Comparison of ENCODE assay signal across 8 cellular contexts in genomic region chr3:130111865-130112650, GRCh38. TPM values are rescaled to one million over a fixed set of nuclear protein-coding genes. Genes with fewer than 3 reads are reported as not detected.
A peak's percentile ranks its signal among the peaks of the same experiment; 100 is the strongest.
DNase-seq lines count a peak whose midpoint lies in the region; ATAC-seq and TF ChIP-seq lines count a peak whose summit lies in the region.
"Not testable (repeated sequence)": the region's sequence is repeated elsewhere in the genome, so short reads cannot be mapped to it uniquely, and the experiment has no call there.

No MANE protein-coding gene starts in this region.

- TF ChIP-seq CTCF in GM12875 (IDR thresholded peaks at IDR 0.05; ENCODE audit: borderline replicate concordance, insufficient read depth, low read depth, low read length); heart left ventricle (IDR thresholded peaks at IDR 0.05); thoracic aorta (IDR thresholded peaks at IDR 0.05): not testable (repeated sequence)

- peaks cover 13% of the 10 kb centered on the region for H3K4me1 Mint-ChIP-seq in T-helper 2 cell treated with Interferon-gamma antibody and Interleukin-4, amounts not matched to agents 5 μg/mL and 100 μg/mL, for 36 hours (ENCODE audit: low read depth)

- H3K27me3 ChIP-seq in heart left ventricle; trophoblast cell (ENCODE audit: insufficient read depth, low read length); thoracic aorta (replicated peaks; ENCODE audit: insufficient read depth): not testable (repeated sequence)

- peak overlapping the region; percentile 72 for H3K4me2 ChIP-seq in trophoblast cell (ENCODE audit: low read length)

- H3K4ac ChIP-seq in trophoblast cell (ENCODE audit: low read depth, low read length): not testable (repeated sequence)

- H3K27ac ChIP-seq in heart left ventricle: peak overlapping the region; percentile 68 to 90 (median 82)
- H3K27ac ChIP-seq in trophoblast cell (ENCODE audit: low read depth, low read length): peak overlapping the region; percentile 78
- H3K27ac ChIP-seq in thoracic aorta: peak overlapping the region; percentile 79

- not testable (repeated sequence) for H3K9me3 ChIP-seq in heart left ventricle; trophoblast cell (ENCODE audit: insufficient read depth, low read depth, low read length); thoracic aorta

- H2BK120ac ChIP-seq in trophoblast cell (ENCODE audit: insufficient read depth, low read length, poor library complexity): not testable (repeated sequence)

- not testable (repeated sequence) for H3K36me3 ChIP-seq in heart left ventricle; trophoblast cell (ENCODE audit: control insufficient read depth in 1 of 2, insufficient read depth in 2 of 2, low read length in 2 of 2); thoracic aorta

- peak in 1 of 2 donors; percentile 37 for TF ChIP-seq POLR2A in heart left ventricle (IDR thresholded peaks at IDR 0.05)

- WGBS in heart left ventricle, 4 donors: 0 to 1% (median 1%) methylated on average over 28 to 60 of the region's 60 CpGs
- WGBS in trophoblast cell (ENCODE audit: extremely low coverage, insufficient coverage, insufficient read length): no CpG with 5 or more reads among the region's 60 CpGs

- H3K14ac ChIP-seq in trophoblast cell (ENCODE audit: low read length): peak overlapping the region; percentile 70

- peak overlapping the region; percentile 61 for H4K91ac ChIP-seq in trophoblast cell (ENCODE audit: low read depth, low read length)

- H3K23ac ChIP-seq in trophoblast cell (ENCODE audit: low read length): not testable (repeated sequence)

- H3K79me2 ChIP-seq in trophoblast cell (ENCODE audit: control insufficient read depth, insufficient read depth, low read length, poor library complexity): not testable (repeated sequence)

- H3K4me3 ChIP-seq in GM12875 (ENCODE audit: low read depth, low read length): peak overlapping the region; percentile 84
- peak overlapping the region; percentile 27 to 98 (median 74) for H3K4me3 ChIP-seq in heart left ventricle
- peak overlapping the region; percentile 72 for H3K4me3 ChIP-seq in trophoblast cell (ENCODE audit: low read depth, low read length)
- peak overlapping the region; percentile 94 for H3K4me3 ChIP-seq in thoracic aorta

- peak; percentile 94 to 95 for DNase-seq in NCI-H1930 (lab: John Stamatoyannopoulos, UW)
- peak; percentile 99 for DNase-seq in T-helper 2 cell treated with Interferon-gamma antibody and Interleukin-4, amounts not matched to agents 5 μg/mL and 100 μg/mL, for 36 hours (ENCODE audit: low spot score)
- peak; percentile 91 for DNase-seq in amniotic epithelial cell (ENCODE audit: low read depth)
- peak; percentile 99 to 100 (median 100) for DNase-seq in heart left ventricle
- peak; percentile 90 to 95 for DNase-seq in trophoblast cell
- peak; percentile 99 for DNase-seq in thoracic aorta (ENCODE audit: low spot score)

- H3K4me1 ChIP-seq in heart left ventricle (peaks cover 0 to 17% (median 4%) of the 10 kb centered on the region in 12 donors), thoracic aorta (ENCODE audit: control insufficient read depth in 1 of 2, low read depth in 2 of 2) (peaks cover 4 to 18% of the 10 kb centered on the region in 2 donors)
- not testable (repeated sequence) for H3K4me1 ChIP-seq in trophoblast cell (ENCODE audit: control insufficient read depth in 1 of 2, insufficient read depth in 2 of 2, low read length in 2 of 2)

- H2AFZ ChIP-seq in trophoblast cell (ENCODE audit: insufficient read depth, low read length, poor library complexity): peak overlapping the region; percentile 99

- not testable (repeated sequence) for H3K36me3 Mint-ChIP-seq in T-helper 2 cell treated with Interferon-gamma antibody and Interleukin-4, amounts not matched to agents 5 μg/mL and 100 μg/mL, for 36 hours (ENCODE audit: low read depth)

- H3K9ac ChIP-seq in trophoblast cell (ENCODE audit: low read length): peak overlapping the region; percentile 64

- H2AK5ac ChIP-seq in trophoblast cell (ENCODE audit: low read length): not testable (repeated sequence)

- H3K4me3 Mint-ChIP-seq in T-helper 2 cell treated with Interferon-gamma antibody and Interleukin-4, amounts not matched to agents 5 μg/mL and 100 μg/mL, for 36 hours: peak overlapping the region; percentile 92

- H4K8ac ChIP-seq in trophoblast cell (ENCODE audit: low read depth, low read length): peak overlapping the region; percentile 96

- H4K12ac ChIP-seq in trophoblast cell (ENCODE audit: low read depth, low read length): peak overlapping the region; percentile 93

- H3K27ac Mint-ChIP-seq in T-helper 2 cell treated with Interferon-gamma antibody and Interleukin-4, amounts not matched to agents 5 μg/mL and 100 μg/mL, for 36 hours: peak overlapping the region; percentile 100

- H3K27me3 Mint-ChIP-seq in T-helper 2 cell treated with Interferon-gamma antibody and Interleukin-4, amounts not matched to agents 5 μg/mL and 100 μg/mL, for 36 hours (ENCODE audit: low read depth): not testable (repeated sequence)

- intact Hi-C loops in heart left ventricle (cut with DNase I): not testable (repeated sequence)

- H3K18ac ChIP-seq in trophoblast cell (ENCODE audit: low read length): peak overlapping the region; percentile 78

- H3K9me3 Mint-ChIP-seq in T-helper 2 cell treated with Interferon-gamma antibody and Interleukin-4, amounts not matched to agents 5 μg/mL and 100 μg/mL, for 36 hours: not testable (repeated sequence)

- H2BK12ac ChIP-seq in trophoblast cell (ENCODE audit: low read length): peak overlapping the region; percentile 49

- peak; percentile 36 for ATAC-seq in HG02981 (IDR thresholded peaks at IDR 0.05; ENCODE audit: unreplicated experiment)
- ATAC-seq in heart left ventricle: peak; percentile 46 to 65 (median 50)
- ATAC-seq in thoracic aorta (ENCODE audit: insufficient number of reproducible peaks, low FRiP score, low read depth): not testable (repeated sequence)

- H3K79me1 ChIP-seq in trophoblast cell (ENCODE audit: low read length): not testable (repeated sequence)

- H2BK5ac ChIP-seq in trophoblast cell (ENCODE audit: low read depth, low read length, poor library complexity): peak overlapping the region; percentile 93

RNA-seq across cellular contexts. Expression of gene ALG1L2, which starts 30.4 kb away (rescaled TPM):
- total RNA-seq in heart left ventricle (under 1 TPM in 2 of 9 donors, not detected in 7; 0.38 to 0.45 TPM), thoracic aorta (not detected)
- polyA plus RNA-seq in heart left ventricle: not detected
- 0.18 TPM in 1 of 2 replicates, not detected in the other for polyA plus RNA-seq in trophoblast cell (2013)
